9 cellular contexts compared by ENCODE assay signal in genomic region chr3:185822221-185822956, GRCh38. TPM values are rescaled to one million over a fixed set of nuclear protein-coding genes. Genes with fewer than 3 reads are reported as not detected.
DNase-seq lines count a peak whose midpoint lies in the region; ATAC-seq lines count a peak whose summit lies in the region.
"Had no signal": no experiment of that assay in that cellular context is flagged by ENCODE, and none has a peak within 500 bp of the region (broad histone marks: within the 10 kb centered on the region; RNA-seq: fewer than 3 reads in every experiment).

No MANE protein-coding gene starts in this region.

- no peaks in the 10 kb centered on the region for H3K36me3 ChIP-seq in mesenchymal stem cell (ENCODE audit: control insufficient read depth in 1 of 2, insufficient read depth in 2 of 2, low read depth in 1 of 2, low read length in 2 of 2)

- H3K4me3 ChIP-seq in mesenchymal stem cell (ENCODE audit: insufficient read depth in 1 of 2, low read depth in 1 of 2, low read length in 2 of 2), result peak overlapping the region in 1 of 2 experiments; percentile 87

- no peak overlapping the region for H2BK15ac ChIP-seq in mesenchymal stem cell (ENCODE audit: low read depth, poor library complexity, severe bottlenecking)

- no peak overlapping the region for H4K8ac ChIP-seq in mesenchymal stem cell (ENCODE audit: low read length)

- H2BK120ac ChIP-seq in mesenchymal stem cell (ENCODE audit: low read depth, low read length), result no peak overlapping the region

- no peaks in the 10 kb centered on the region for H3K79me1 ChIP-seq in mesenchymal stem cell (replicated peaks; ENCODE audit: low read length, poor library complexity, severe bottlenecking)

- H3K9ac ChIP-seq in mesenchymal stem cell (ENCODE audit: low read length), result peak overlapping the region; percentile 96

- no peak overlapping the region for H3K14ac ChIP-seq in mesenchymal stem cell (ENCODE audit: low read length in 2 of 2)

- no peak overlapping the region for H2BK12ac ChIP-seq in mesenchymal stem cell (ENCODE audit: low read length in 2 of 2)

- no peak overlapping the region for H3K23ac ChIP-seq in mesenchymal stem cell (ENCODE audit: low read length in 2 of 2)

- peaks cover 0 to 2% (median 0%) of the 10 kb centered on the region in 3 donors for H3K9me3 Mint-ChIP-seq in IgD-negative memory B cell
- H3K9me3 Mint-ChIP-seq in central memory CD8-positive, alpha-beta T cell, result no peaks in the 10 kb centered on the region

- peak overlapping the region; percentile 60 for H3K4me2 ChIP-seq in mesenchymal stem cell (ENCODE audit: low read length, poor library complexity, severe bottlenecking)

- no peak overlapping the region for H2AK5ac ChIP-seq in mesenchymal stem cell (ENCODE audit: low read length, severe bottlenecking)

- 0% methylated on average over 3 of the region's 9 CpGs for WGBS in mesenchymal stem cell

- H2AFZ ChIP-seq in mesenchymal stem cell (ENCODE audit: low read depth, low read length), result no peak overlapping the region

- H3K4me1 ChIP-seq in mesenchymal stem cell (ENCODE audit: control insufficient read depth, insufficient read depth, low read depth, low read length), result peaks cover 5% of the 10 kb centered on the region

- no peak for ATAC-seq in central memory CD8-positive, alpha-beta T cell (replicated peaks; ENCODE audit: extremely low read depth, poor library complexity, severe bottlenecking)
- ATAC-seq in HG03039 (IDR thresholded peaks at IDR 0.05; ENCODE audit: unreplicated experiment), result no peak

- no peak overlapping the region for H3K4ac ChIP-seq in mesenchymal stem cell (ENCODE audit: low read depth in 1 of 2, low read length in 2 of 2)

- peak overlapping the region; percentile 9 to 90 (median 87) for H3K4me3 Mint-ChIP-seq in IgD-negative memory B cell
- peak overlapping the region; percentile 84 for H3K4me3 Mint-ChIP-seq in central memory CD8-positive, alpha-beta T cell

- peaks cover 42% of the 10 kb centered on the region for H3K27me3 Mint-ChIP-seq in IgD-negative memory B cell
- peaks cover 75% of the 10 kb centered on the region for H3K27me3 Mint-ChIP-seq in central memory CD8-positive, alpha-beta T cell

- no peak overlapping the region for H2BK5ac ChIP-seq in mesenchymal stem cell (ENCODE audit: low read depth, low read length, poor library complexity, severe bottlenecking)

- no peaks in the 10 kb centered on the region for H3K27me3 ChIP-seq in mesenchymal stem cell (ENCODE audit: control insufficient read depth in 1 of 2, insufficient read depth in 1 of 2, low read length in 2 of 2)

- H3K36me3 Mint-ChIP-seq in IgD-negative memory B cell, result no peaks in the 10 kb centered on the region
- H3K36me3 Mint-ChIP-seq in central memory CD8-positive, alpha-beta T cell (ENCODE audit: insufficient read depth), result peaks cover 2% of the 10 kb centered on the region

- H3K18ac ChIP-seq in mesenchymal stem cell (ENCODE audit: low read depth in 1 of 2, low read length in 2 of 2), result no peak overlapping the region

- no peaks in the 10 kb centered on the region for H3K9me3 ChIP-seq in mesenchymal stem cell (ENCODE audit: control insufficient read depth, low read length)

- DNase-seq in AG08396 (ENCODE audit: low spot score) (peak; percentile 58), mesenchymal stem cell (peak; percentile 83), globus pallidus (ENCODE audit: low spot score) (no peak), T-helper 9 cell (no peak), DMS79 (lab: John Stamatoyannopoulos, UW) (no peak)
- no peak for DNase-seq in central memory CD8-positive, alpha-beta T cell (ENCODE audit: low spot score in 2 of 2)
- DNase-seq: NCI-H1105 had no signal

- H3K4me1 Mint-ChIP-seq in IgD-negative memory B cell, result peaks cover 7 to 18% (median 9%) of the 10 kb centered on the region in 3 donors
- H3K4me1 Mint-ChIP-seq in central memory CD8-positive, alpha-beta T cell, result peaks cover 8% of the 10 kb centered on the region

- peak overlapping the region; percentile 61 for H3K27ac ChIP-seq in mesenchymal stem cell (ENCODE audit: low read length, poor library complexity, severe bottlenecking)

- no peak overlapping the region for H3K27ac Mint-ChIP-seq in IgD-negative memory B cell
- H3K27ac Mint-ChIP-seq in central memory CD8-positive, alpha-beta T cell (ENCODE audit: low read depth), result no peak overlapping the region

- H4K91ac ChIP-seq in mesenchymal stem cell (ENCODE audit: low read length), result no peak overlapping the region

RNA-seq across cellular contexts. Expression of gene IGF2BP2, which starts 2.5 kb away (rescaled TPM):
- polyA plus RNA-seq in IgD-negative memory B cell, result not detected
- 102 TPM for polyA plus RNA-seq in mesenchymal stem cell (2013, experiment 1 of 2)
- 99.7 TPM for polyA plus RNA-seq in mesenchymal stem cell (2013, experiment 2 of 2)

Comparison
In these comparisons a context has a peak if more than half of its experiments do, and no peak if none do; other contexts are left out.
1. DNase-seq: peak in AG08396 (single experiment) and mesenchymal stem cell (single experiment); none in central memory CD8-positive, alpha-beta T cell (0 of 2), globus pallidus (single experiment), T-helper 9 cell (single experiment) and DMS79 (single experiment).